ENCODE assay signal across 22 cellular contexts in genomic region chr1:64055310-64055709, GRCh38.
DNase-seq lines count a peak whose midpoint lies in the region; ATAC-seq and TF ChIP-seq lines count a peak whose summit lies in the region.
"Had no signal": no experiment of that assay in that cellular context is flagged by ENCODE, and none has a peak within 500 bp of the region (broad histone marks: within the 10 kb centered on the region; RNA-seq: fewer than 3 reads in every experiment).

No MANE protein-coding gene starts in this region.

- H3K36me3 ChIP-seq in left ventricle myocardium inferior (no peaks in the 10 kb centered on the region), psoas muscle (ENCODE audit: insufficient read depth in 1 of 2, low read depth in 1 of 2) (no peaks in the 10 kb centered on the region), neuronal stem cell (replicated peaks in 1 of 2; ENCODE audit: control insufficient read depth in 2 of 2, insufficient read depth in 2 of 2, low read length in 2 of 2) (no peaks in the 10 kb centered on the region)
- H3K36me3 ChIP-seq: HAP-1 had no signal

- H3K23ac ChIP-seq in neuronal stem cell (ENCODE audit: low read depth, low read length, poor library complexity), result no peak overlapping the region

- peaks cover 22% of the 10 kb centered on the region for H3K9me3 ChIP-seq in left ventricle myocardium inferior (replicated peaks)
- H3K9me3 ChIP-seq in psoas muscle, result no peaks in the 10 kb centered on the region
- peaks cover 0 to 3% of the 10 kb centered on the region in 2 donors for H3K9me3 ChIP-seq in neuronal stem cell (replicated peaks in 1 of 2; ENCODE audit: control insufficient read depth in 2 of 2, insufficient read depth in 1 of 2, low read depth in 1 of 2, low read length in 2 of 2)
- H3K9me3 ChIP-seq: A549, HAP-1 had no signal

- DNase-seq in Right ventricle myocardium superior (no peak), left cardiac atrium (no peak), chondrocyte (ENCODE audit: low spot score) (no peak), left ventricle myocardium inferior (no peak), psoas muscle (no peak), neuronal stem cell (ENCODE audit: low spot score) (no peak)
- DNase-seq: 8988T; ACHN; AML-193; C1 segment of cervical spinal cord; Calu3; CD4-positive, alpha-beta memory T cell; COR-L47; DMS53; DMS79 treated with DMSO at 0.1 percent for 48 hours; GF-D8; GOT3; HFFc6 had no signal

- H3K4me3 ChIP-seq in left ventricle myocardium inferior, result no peak overlapping the region
- no peak overlapping the region for H3K4me3 ChIP-seq in psoas muscle
- H3K4me3 ChIP-seq in neuronal stem cell (ENCODE audit: low read length in 2 of 2), result no peak overlapping the region
- H3K4me3 ChIP-seq: A549, HAP-1 had no signal

- no peak overlapping the region for H4K91ac ChIP-seq in neuronal stem cell (ENCODE audit: low read depth, low read length, poor library complexity)

- H3K79me1 ChIP-seq in neuronal stem cell (ENCODE audit: low read depth, low read length), result no peaks in the 10 kb centered on the region

- H3K4me1 Mint-ChIP-seq in chondrocyte (ENCODE audit: low read depth), result peaks cover 43% of the 10 kb centered on the region
- H3K4me1 Mint-ChIP-seq: CD4-positive, alpha-beta memory T cell had no signal

- no peak overlapping the region for H3K4me2 ChIP-seq in neuronal stem cell (ENCODE audit: insufficient read depth, low read length, poor library complexity, severe bottlenecking)
- H3K4me2 ChIP-seq: A549 had no signal

- no peak overlapping the region for H3K14ac ChIP-seq in neuronal stem cell (ENCODE audit: low read length)

- H3K27ac ChIP-seq in left ventricle myocardium inferior (replicated peaks) (peak overlapping the region; percentile 61), psoas muscle (peak overlapping the region; percentile 27), neuronal stem cell (replicated peaks; ENCODE audit: low read length) (no peak overlapping the region)
- H3K27ac ChIP-seq: A549 had no signal

- no peak overlapping the region for H3K9ac ChIP-seq in neuronal stem cell (ENCODE audit: low read depth, low read length, poor library complexity)

- no peak overlapping the region for H2AFZ ChIP-seq in neuronal stem cell (ENCODE audit: low read length)

- no peak overlapping the region for H2BK5ac ChIP-seq in neuronal stem cell (ENCODE audit: low read length)

- H3K27me3 Mint-ChIP-seq in chondrocyte (ENCODE audit: low read depth), result no peaks in the 10 kb centered on the region

- H3K27ac Mint-ChIP-seq in chondrocyte (ENCODE audit: unreplicated experiment), result peak overlapping the region; percentile 34
- H3K27ac Mint-ChIP-seq: HFFc6 had no signal

- no peak overlapping the region for H2BK120ac ChIP-seq in neuronal stem cell (ENCODE audit: low read depth, low read length)

- peaks cover 32% of the 10 kb centered on the region for H3K4me1 ChIP-seq in left ventricle myocardium inferior
- peaks cover 30% of the 10 kb centered on the region for H3K4me1 ChIP-seq in psoas muscle
- H3K4me1 ChIP-seq in neuronal stem cell (ENCODE audit: control insufficient read depth in 2 of 2, insufficient read depth in 1 of 2, low read depth in 1 of 2, low read length in 2 of 2), result no peaks in the 10 kb centered on the region
- H3K4me1 ChIP-seq: HAP-1 had no signal

- H2BK15ac ChIP-seq in neuronal stem cell (ENCODE audit: low read length), result no peak overlapping the region

- no peak overlapping the region for H3K4me3 Mint-ChIP-seq in chondrocyte (ENCODE audit: unreplicated experiment)
- H3K4me3 Mint-ChIP-seq: CD4-positive, alpha-beta memory T cell; HFFc6 had no signal

- peaks cover 6% of the 10 kb centered on the region for H3K9me3 Mint-ChIP-seq in chondrocyte (ENCODE audit: low read depth)

- intact Hi-C loops in Right ventricle myocardium superior (cut with DNase I), result no loop called here
- intact Hi-C loops in left cardiac atrium (cut with DNase I), result no loop called here
- intact Hi-C loops in left ventricle myocardium inferior (cut with micrococcal nuclease), result no loop called here
- intact Hi-C loops in psoas muscle (cut with DNase I), result no loop called here

- H3K4ac ChIP-seq in neuronal stem cell (ENCODE audit: low read length), result no peak overlapping the region

- H3K27me3 ChIP-seq in left ventricle myocardium inferior (ENCODE audit: low read depth), result no peaks in the 10 kb centered on the region
- H3K27me3 ChIP-seq in psoas muscle (ENCODE audit: insufficient read depth in 3 of 3, low read length in 2 of 3), result no peaks in the 10 kb centered on the region
- H3K27me3 ChIP-seq in neuronal stem cell (ENCODE audit: control insufficient read depth in 3 of 3, insufficient read depth in 3 of 3, low read depth in 1 of 3, low read length in 3 of 3), result no peaks in the 10 kb centered on the region

- TF ChIP-seq CTCF in chondrocyte (IDR thresholded peaks at IDR 0.05) (no peak), left ventricle myocardium inferior (IDR thresholded peaks at IDR 0.05; ENCODE audit: borderline replicate concordance) (no peak), psoas muscle (IDR thresholded peaks at IDR 0.05) (no peak)

- H2BK12ac ChIP-seq in neuronal stem cell (ENCODE audit: low read length), result no peak overlapping the region

- H2AK5ac ChIP-seq in neuronal stem cell (ENCODE audit: low read depth, low read length), result no peak overlapping the region

- peaks cover 32% of the 10 kb centered on the region for H3K36me3 Mint-ChIP-seq in chondrocyte (ENCODE audit: low read depth)
- H3K36me3 Mint-ChIP-seq: CD4-positive, alpha-beta memory T cell had no signal

- 24 to 42% (median 32%) methylated on average over 2 of the region's 2 CpGs for WGBS in psoas muscle, 3 donors
- WGBS in neuronal stem cell (ENCODE audit: extremely low coverage in 2 of 2, insufficient read length in 2 of 2, insufficient replicate concordance in 1 of 2), 2 donors, result no CpG with 5 or more reads among the region's 2 CpGs

- no peak overlapping the region for H3K18ac ChIP-seq in neuronal stem cell (ENCODE audit: low read length)

- ATAC-seq in Right ventricle myocardium superior (ENCODE audit: poor library complexity), result peak; percentile 72
- no peak for ATAC-seq in left cardiac atrium
- peak; percentile 94 to 98 (median 96) for ATAC-seq in psoas muscle
- ATAC-seq in GM19395 (IDR thresholded peaks at IDR 0.05; ENCODE audit: unreplicated experiment), result no peak
- ATAC-seq in HG03520 (IDR thresholded peaks at IDR 0.05; ENCODE audit: unreplicated experiment), result no peak
- ATAC-seq: A549 had no signal

- no peak overlapping the region for H4K8ac ChIP-seq in neuronal stem cell (ENCODE audit: low read depth, low read length)

Comparison
In these comparisons a context has a peak if more than half of its experiments do, and no peak if none do; other contexts are left out.
1. ATAC-seq: peak in Right ventricle myocardium superior (single experiment) and psoas muscle (4 of 4); none in left cardiac atrium (0 of 2), GM19395 (single experiment) and HG03520 (single experiment).